In genomic region chr16:89572478-89573205, GRCh38 we compare ENCODE assay signal across 1 cellular context.
A peak's percentile ranks its signal among the peaks of the same experiment; 100 is the strongest.
TF ChIP-seq lines count a peak whose summit lies in the region.

No MANE protein-coding gene starts in this region.

TF ChIP-seq in HepG2, 621 proteins besides CTCF, POLR2A, EP300 and RAD21 (continues in another document):
- TF ChIP-seq ZNF713 (CRISPR knock-in tag; IDR thresholded peaks at IDR 0.05) (peak; percentile 41; the same call in 1 of the 2 replicates), STAG1 (CRISPR knock-in tag; IDR thresholded peaks at IDR 0.05) (no peak), ZFP41 (CRISPR knock-in tag; IDR thresholded peaks at IDR 0.05; ENCODE audit: borderline replicate concordance) (no peak), CREB3 (CRISPR knock-in tag; IDR thresholded peaks at IDR 0.05) (no peak), ELF4 (CRISPR knock-in tag; IDR thresholded peaks at IDR 0.05; ENCODE audit: borderline replicate concordance) (no peak), ZNF205 (CRISPR knock-in tag; IDR thresholded peaks at IDR 0.05) (peak; percentile 69), SMARCE1 (IDR thresholded peaks at IDR 0.05; ENCODE audit: borderline replicate concordance) (no peak), TARDBP (CRISPR knock-in tag; IDR thresholded peaks at IDR 0.05) (peak; percentile 69; the same call in 1 of the 2 replicates), SOX13 (IDR thresholded peaks at IDR 0.05) (no peak), SOX13 (CRISPR knock-in tag; conservative IDR thresholded peaks at IDR 0.05 in 1 of 2, IDR thresholded peaks at IDR 0.05 in 1 of 2) (peak in 1 of 2 experiments; percentile 69; a peak in 2 of 4 replicates), TIGD3 (CRISPR knock-in tag; IDR thresholded peaks at IDR 0.05; ENCODE audit: borderline replicate concordance) (no peak), SP2 (CRISPR knock-in tag; IDR thresholded peaks at IDR 0.05) (peak; percentile 57), U2AF1 (optimal IDR thresholded peaks at IDR 0.05; ENCODE audit: low read depth, low read length) (no peak), XRCC5 (optimal IDR thresholded peaks at IDR 0.05; ENCODE audit: low read length) (peak; percentile 69), ZNF441 (CRISPR knock-in tag; IDR thresholded peaks at IDR 0.05; ENCODE audit: borderline replicate concordance) (peak; percentile 65; the same call in 1 of the 2 replicates), MLLT10 (CRISPR knock-in tag; IDR thresholded peaks at IDR 0.05) (no peak), SUZ12 (IDR thresholded peaks at IDR 0.05; ENCODE audit: low read depth, low read length) (no peak), CEBPG (CRISPR knock-in tag; IDR thresholded peaks at IDR 0.05) (no peak), ZNF138 (CRISPR knock-in tag; IDR thresholded peaks at IDR 0.05; ENCODE audit: low read depth) (0 out of 2 replicates have a peak, but pooled peaks have one; percentile 58), TERF1 (CRISPR knock-in tag; IDR thresholded peaks at IDR 0.05) (no peak), BRF2 (CRISPR knock-in tag; IDR thresholded peaks at IDR 0.05) (no peak), ZNF761 (CRISPR knock-in tag; conservative IDR thresholded peaks at IDR 0.05) (no peak), ZNF816 (CRISPR knock-in tag; IDR thresholded peaks at IDR 0.05; ENCODE audit: borderline replicate concordance) (0 out of 2 replicates have a peak, but pooled peaks have one; percentile 35), EED (CRISPR knock-in tag; IDR thresholded peaks at IDR 0.05) (peak; percentile 73; the same call in 1 of the 2 replicates), RELA (CRISPR knock-in tag; IDR thresholded peaks at IDR 0.05) (peak; percentile 63; the same call in 1 of the 2 replicates), ZFY (CRISPR knock-in tag; IDR thresholded peaks at IDR 0.05) (peak; percentile 62), ZNF383 (CRISPR knock-in tag; IDR thresholded peaks at IDR 0.05; ENCODE audit: borderline replicate concordance) (0 out of 2 replicates have a peak, but pooled peaks have one; percentile 12), TBX2 (CRISPR knock-in tag; IDR thresholded peaks at IDR 0.05; ENCODE audit: borderline replicate concordance) (peak; percentile 80), DZIP1 (CRISPR knock-in tag; IDR thresholded peaks at IDR 0.05) (peak; percentile 60; the same call in 1 of the 2 replicates), ZMYM3 (CRISPR knock-in tag; IDR thresholded peaks at IDR 0.05) (peak; percentile 84), ZNF512B (CRISPR knock-in tag; IDR thresholded peaks at IDR 0.05; ENCODE audit: borderline replicate concordance) (peak; percentile 90; the same call in 1 of the 2 replicates), DRAP1 (CRISPR knock-in tag; IDR thresholded peaks at IDR 0.05) (peak; percentile 60), PRPF4 (IDR thresholded peaks at IDR 0.05; ENCODE audit: low read depth, low read length, poor library complexity, severe bottlenecking) (no peak), HBP1 (CRISPR knock-in tag; IDR thresholded peaks at IDR 0.05; ENCODE audit: low read depth) (peak; percentile 58; the same call in 1 of the 2 replicates), ZNF552 (CRISPR knock-in tag; IDR thresholded peaks at IDR 0.05; ENCODE audit: borderline replicate concordance) (no peak), RXRA (CRISPR knock-in tag; IDR thresholded peaks at IDR 0.05) (peak; percentile 79), HOXA3 (CRISPR knock-in tag; IDR thresholded peaks at IDR 0.05) (peak; percentile 62; the same call in 1 of the 2 replicates), CEBPZ (IDR thresholded peaks at IDR 0.05; ENCODE audit: low read length) (no peak), ZNF124 (CRISPR knock-in tag; IDR thresholded peaks at IDR 0.05) (0 out of 2 replicates have a peak, but pooled peaks have one; percentile 31), HMGA1 (CRISPR knock-in tag; conservative IDR thresholded peaks at IDR 0.05) (no peak), KDM5B (CRISPR knock-in tag; IDR thresholded peaks at IDR 0.05; ENCODE audit: borderline replicate concordance) (peak; percentile 68; the same call in 1 of the 2 replicates), BATF2 (CRISPR knock-in tag; IDR thresholded peaks at IDR 0.05) (0 out of 2 replicates have a peak, but pooled peaks have one; percentile 47), ZKSCAN8 (CRISPR knock-in tag; IDR thresholded peaks at IDR 0.05; ENCODE audit: borderline replicate concordance) (0 out of 2 replicates have a peak, but pooled peaks have one; percentile 44), KMT2A (CRISPR knock-in tag; IDR thresholded peaks at IDR 0.05) (peak; percentile 71; the same call in 1 of the 2 replicates)
